In genomic region chr7:154195266-154195665, GRCh38 we compare ENCODE assay signal across 28 cellular contexts.
"Had no signal": no experiment of that assay in that cellular context is flagged by ENCODE, and none has a peak within 500 bp of the region (broad histone marks: within the 10 kb centered on the region; RNA-seq: fewer than 3 reads in every experiment).

No MANE protein-coding gene starts in this region.

- H3K4me3 ChIP-seq: stomach, suprapubic skin, testis, thoracic aorta, thyroid gland, tibial artery, tibial nerve, transverse colon, upper lobe of left lung, upper lobe of right lung, uterus, vagina had no signal

- H3K27ac ChIP-seq: stomach, suprapubic skin, testis, thoracic aorta, thyroid gland, tibial artery, tibial nerve, transverse colon, upper lobe of left lung, upper lobe of right lung, uterus, vagina had no signal

- H3K36me3 Mint-ChIP-seq: stimulated activated effector memory CD8-positive, alpha-beta T cell treated with anti-CD3 and anti-CD28 coated beads, Interleukin-12 subunit alpha, Interleukin-12 subunit beta, amount 100 ng/mL, for 72 hours; stimulated activated memory B cell treated with anti-CD40 and anti-IgM and Interleukin-4, amounts not matched to agents 10 μg/mL and 1 μg/mL and 100 μg/mL, for 72 hours; stimulated activated naive B cell treated with anti-CD40 and anti-IgM and Interleukin-4, amounts not matched to agents 10 μg/mL and 1 μg/mL and 100 μg/mL, for 72 hours; type B pancreatic cell had no signal

- DNase-seq: stimulated activated CD4-positive, alpha-beta T cell treated with anti-CD3 and anti-CD28 coated beads, Interleukin-2, amount 100 ng/mL, for 48 hours; stimulated activated CD4-positive, alpha-beta T cell treated with anti-CD3 and anti-CD28 coated beads, Interleukin-4, amount 100 ng/mL, for 1 hour; stimulated activated CD4-positive, alpha-beta T cell treated with anti-CD3 and anti-CD28 coated beads, Interleukin-4, amount 100 ng/mL, for 24 hours; stimulated activated CD4-positive, alpha-beta T cell treated with anti-CD3 and anti-CD28 coated beads, Interleukin-4, amount 100 ng/mL, for 4 hours; stimulated activated CD8-positive, alpha-beta memory T cell treated with anti-CD3 and anti-CD28 coated beads, Interleukin-4, amount 100 ng/mL, for 48 hours; stimulated activated naive B cell treated with anti-CD40 and anti-IgM and Interleukin-4, amounts not matched to agents 10 μg/mL and 1 μg/mL and 100 μg/mL, for 72 hours; stimulated activated naive CD4-positive, alpha-beta T cell; stimulated activated naive CD4-positive, alpha-beta T cell treated with Interleukin-2 at 50 U/mL for 16 hours; stimulated activated naive CD8-positive, alpha-beta T cell treated with anti-CD3 and anti-CD28 coated beads, Interleukin-15, amount 100 ng/mL, for 72 hours; stimulated activated naive CD8-positive, alpha-beta T cell treated with anti-CD3 and anti-CD28 coated beads, Interleukin-15, Interleukin-2, amounts not matched to agents 100 U/mL and 50 U/mL, for 24 hours; stomach; testis; thyroid gland; tibial artery; transverse colon; trophoblast cell; upper lobe of left lung; upper lobe of right lung; uterus had no signal

- H3K4me1 Mint-ChIP-seq: stimulated activated effector memory CD8-positive, alpha-beta T cell treated with anti-CD3 and anti-CD28 coated beads, Interleukin-12 subunit alpha, Interleukin-12 subunit beta, amount 100 ng/mL, for 72 hours; stimulated activated memory B cell treated with anti-CD40 and anti-IgM and Interleukin-4, amounts not matched to agents 10 μg/mL and 1 μg/mL and 100 μg/mL, for 72 hours; stimulated activated naive B cell treated with anti-CD40 and anti-IgM and Interleukin-4, amounts not matched to agents 10 μg/mL and 1 μg/mL and 100 μg/mL, for 72 hours; stimulated activated naive CD8-positive, alpha-beta T cell treated with anti-CD3 and anti-CD28 coated beads, Interleukin-15, amount 100 ng/mL, for 72 hours had no signal

- H3K27ac Mint-ChIP-seq: stimulated activated effector memory CD8-positive, alpha-beta T cell treated with anti-CD3 and anti-CD28 coated beads, Interleukin-12 subunit alpha, Interleukin-12 subunit beta, amount 100 ng/mL, for 72 hours; stimulated activated memory B cell treated with anti-CD40 and anti-IgM and Interleukin-4, amounts not matched to agents 10 μg/mL and 1 μg/mL and 100 μg/mL, for 72 hours; stimulated activated naive B cell treated with anti-CD40 and anti-IgM and Interleukin-4, amounts not matched to agents 10 μg/mL and 1 μg/mL and 100 μg/mL, for 72 hours; stimulated activated naive CD8-positive, alpha-beta T cell treated with anti-CD3 and anti-CD28 coated beads, Interleukin-15, amount 100 ng/mL, for 72 hours; stimulated activated naive CD8-positive, alpha-beta T cell treated with anti-CD3 and anti-CD28 coated beads, Interleukin-15, Interleukin-2, amounts not matched to agents 100 ng/mL and 50 ng/mL, for 24 hours; type B pancreatic cell had no signal

- H3K4me1 ChIP-seq: stomach, suprapubic skin, testis, thyroid gland, tibial artery, tibial nerve, transverse colon, upper lobe of left lung, upper lobe of right lung, uterus, vagina had no signal

- H3K27me3 Mint-ChIP-seq: stimulated activated memory B cell treated with anti-CD40 and anti-IgM and Interleukin-4, amounts not matched to agents 10 μg/mL and 1 μg/mL and 100 μg/mL, for 72 hours; stimulated activated naive B cell treated with anti-CD40 and anti-IgM and Interleukin-4, amounts not matched to agents 10 μg/mL and 1 μg/mL and 100 μg/mL, for 72 hours; stimulated activated naive CD8-positive, alpha-beta T cell treated with anti-CD3 and anti-CD28 coated beads, Interleukin-15, amount 100 ng/mL, for 72 hours; stimulated activated naive CD8-positive, alpha-beta T cell treated with anti-CD3 and anti-CD28 coated beads, Interleukin-15, Interleukin-2, amounts not matched to agents 100 ng/mL and 50 ng/mL, for 24 hours; type B pancreatic cell had no signal

- FAIRE-seq: urothelium cell line had no signal

- H3K27me3 ChIP-seq: stomach, suprapubic skin, testis, thyroid gland, tibial artery, tibial nerve, transverse colon, upper lobe of left lung, upper lobe of right lung, uterus, vagina had no signal

- H3K4me3 Mint-ChIP-seq: stimulated activated effector memory CD8-positive, alpha-beta T cell treated with anti-CD3 and anti-CD28 coated beads, Interleukin-12 subunit alpha, Interleukin-12 subunit beta, amount 100 ng/mL, for 72 hours; stimulated activated memory B cell treated with anti-CD40 and anti-IgM and Interleukin-4, amounts not matched to agents 10 μg/mL and 1 μg/mL and 100 μg/mL, for 72 hours; stimulated activated naive B cell treated with anti-CD40 and anti-IgM and Interleukin-4, amounts not matched to agents 10 μg/mL and 1 μg/mL and 100 μg/mL, for 72 hours; stimulated activated naive CD8-positive, alpha-beta T cell treated with anti-CD3 and anti-CD28 coated beads, Interleukin-15, amount 100 ng/mL, for 72 hours; stimulated activated naive CD8-positive, alpha-beta T cell treated with anti-CD3 and anti-CD28 coated beads, Interleukin-15, Interleukin-2, amounts not matched to agents 100 ng/mL and 50 ng/mL, for 24 hours; type B pancreatic cell had no signal

- H3K9me3 Mint-ChIP-seq: type B pancreatic cell had no signal

- H3K36me3 ChIP-seq: stomach, suprapubic skin, thoracic aorta, thyroid gland, tibial artery, tibial nerve, transverse colon, upper lobe of left lung, upper lobe of right lung, uterus, vagina had no signal

- ATAC-seq: stimulated activated effector memory CD8-positive, alpha-beta T cell treated with anti-CD3 and anti-CD28 coated beads, Interleukin-12 subunit alpha, Interleukin-12 subunit beta, amount 100 ng/mL, for 72 hours; stimulated activated memory B cell treated with anti-CD40 and anti-IgM and Interleukin-4, amounts not matched to agents 10 μg/mL and 1 μg/mL and 100 μg/mL, for 72 hours; stimulated activated naive B cell treated with anti-CD40 and anti-IgM and Interleukin-4, amounts not matched to agents 10 μg/mL and 1 μg/mL and 100 μg/mL, for 72 hours; stimulated activated naive CD8-positive, alpha-beta T cell treated with anti-CD3 and anti-CD28 coated beads, Interleukin-15, amount 100 ng/mL, for 72 hours; stimulated activated naive CD8-positive, alpha-beta T cell treated with anti-CD3 and anti-CD28 coated beads, Interleukin-15, Interleukin-2, amounts not matched to agents 100 U/mL and 50 U/mL, for 24 hours; upper lobe of right lung had no signal

- H3K9me3 ChIP-seq: stomach, suprapubic skin, testis, thoracic aorta, thyroid gland, tibial artery, tibial nerve, transverse colon, upper lobe of left lung, upper lobe of right lung, uterus, vagina had no signal
